Comparison of ENCODE assay signal across 1 cellular context in the genomic region with DNA sequence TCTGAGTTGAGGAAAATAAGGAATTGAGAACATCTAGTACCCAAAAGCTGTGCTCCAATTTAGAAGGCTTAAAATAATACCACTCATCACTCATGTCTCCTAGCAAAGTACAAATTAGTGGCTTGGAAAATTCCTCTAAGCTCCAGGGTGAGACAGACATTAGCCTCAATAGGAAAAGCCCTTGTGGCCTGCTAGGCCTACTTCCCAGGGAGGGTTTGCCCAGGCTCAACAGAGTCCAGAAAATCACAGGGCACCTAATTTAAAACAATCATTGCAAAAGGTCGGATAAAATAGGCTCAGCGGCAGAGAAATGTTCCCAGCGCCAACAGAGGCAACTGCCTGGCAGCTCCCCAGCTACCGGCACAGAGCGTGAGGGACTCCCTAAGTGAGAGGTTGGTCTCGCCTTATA.
TF ChIP-seq lines count a peak whose summit lies in the region.

No MANE protein-coding gene starts in this region.

TF ChIP-seq in SK-N-SH, 30 proteins besides CTCF, POLR2A, EP300 and RAD21 (continued from another document):
- TF ChIP-seq REST (IDR thresholded peaks at IDR 0.05; ENCODE audit: low read depth, low read length) (no peak), NRF1 (IDR thresholded peaks at IDR 0.05; ENCODE audit: low read depth, low read length) (no peak), RXRA (IDR thresholded peaks at IDR 0.05; ENCODE audit: borderline replicate concordance, low read depth) (no peak), FOXJ3 (CRISPR knock-in tag; IDR thresholded peaks at IDR 0.05) (no peak)
